In the genomic region with DNA sequence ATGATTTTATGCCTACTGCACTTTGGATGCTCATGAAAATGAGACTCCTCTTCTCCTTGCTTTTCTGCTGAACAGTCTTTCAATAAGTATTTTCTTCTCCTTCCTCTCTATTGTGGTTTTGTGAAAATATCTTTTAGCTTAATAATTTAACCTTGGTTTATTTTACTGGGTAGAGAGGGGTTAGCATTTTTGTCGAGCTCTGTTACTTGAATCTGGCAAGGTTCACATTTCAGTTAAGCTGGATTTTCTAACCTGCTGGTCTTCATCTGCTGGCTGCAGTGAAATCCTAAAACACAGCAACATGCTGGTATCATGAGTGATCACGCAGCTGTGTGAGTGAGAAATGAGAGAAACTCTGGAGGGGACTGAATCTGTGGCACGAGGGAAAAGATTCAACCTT, we compare ENCODE assay signal across 17 cellular contexts.
A peak's percentile ranks its signal among the peaks of the same experiment; 100 is the strongest.
DNase-seq lines count a peak whose midpoint lies in the region; TF ChIP-seq lines count a peak whose summit lies in the region.
"Had no signal": no experiment of that assay in that cellular context is flagged by ENCODE, and none has a peak within 500 bp of the region (broad histone marks: within the 10 kb centered on the region; RNA-seq: fewer than 3 reads in every experiment).

No MANE protein-coding gene starts in this region.

- H3K36me3 Mint-ChIP-seq in progenitor cell of endocrine pancreas (ENCODE audit: insufficient read depth) (no peaks in the 10 kb centered on the region), type B pancreatic cell (no peaks in the 10 kb centered on the region)

- DNase-seq in EL (peak; percentile 18), PC-9 (no peak), fibroblast of lung (ENCODE audit: low read depth in 2 of 2) (peak; percentile 43 to 76), progenitor cell of endocrine pancreas (ENCODE audit: low spot score, unreplicated experiment) (no peak), KBM-7 (no peak), NCI-H2029 (lab: John Stamatoyannopoulos, UW) (no peak), DMS 273 treated with DMSO at 0.1 percent for 48 hours (lab: John Stamatoyannopoulos, UW) (no peak), type B pancreatic cell (ENCODE audit: extremely low spot score, unreplicated experiment) (no peak)
- DNase-seq: C1 segment of cervical spinal cord, GM23248, MM.1S, NCI-H1092 treated with DMSO at 0.1 percent for 48 hours, NCI-H1694, NCI-H345, NCI-H526, OCI-M1 had no signal

- H3K4me1 Mint-ChIP-seq in progenitor cell of endocrine pancreas (ENCODE audit: low read depth) (peaks cover 8% of the 10 kb centered on the region), type B pancreatic cell (ENCODE audit: unreplicated experiment) (peaks cover 5% of the 10 kb centered on the region)

- peak overlapping the region; percentile 8 for H3K27ac Mint-ChIP-seq in progenitor cell of endocrine pancreas
- no peak overlapping the region for H3K27ac Mint-ChIP-seq in type B pancreatic cell

- H2AFZ ChIP-seq in PC-9 = peak overlapping the region; percentile 18; the same call in 1 of the 2 replicates
- no peak overlapping the region for H2AFZ ChIP-seq in fibroblast of lung (ENCODE audit: low read length)
- H2AFZ ChIP-seq: GM23248 had no signal

- H3K4me3 ChIP-seq in PC-9 (no peak overlapping the region), fibroblast of lung (replicated peaks in 1 of 4; ENCODE audit: control extremely low read depth in 1 of 4, insufficient read depth in 1 of 4, low read depth in 3 of 4, low read length in 4 of 4) (no peak overlapping the region)
- H3K4me3 ChIP-seq: GM23248, SJSA1 had no signal

- CTCF ChIA-PET in PC-9 (lab: Charles Lee) = no interaction called here

- H3K27me3 ChIP-seq in PC-9 (ENCODE audit: insufficient read depth, low read depth) = no peaks in the 10 kb centered on the region
- H3K27me3 ChIP-seq in fibroblast of lung (ENCODE audit: control insufficient read depth, insufficient read depth, low read length) = no peaks in the 10 kb centered on the region
- H3K27me3 ChIP-seq: SJSA1 had no signal

- POLR2A ChIA-PET in PC-9 (lab: Charles Lee; ENCODE audit: unreplicated experiment) = no interaction called here

- H3K4me1 ChIP-seq in PC-9 (replicated peaks; ENCODE audit: insufficient read depth) (no peaks in the 10 kb centered on the region), fibroblast of lung (ENCODE audit: control insufficient read depth, extremely low read depth, insufficient read depth, low read length) (no peaks in the 10 kb centered on the region)
- H3K4me1 ChIP-seq: SJSA1 had no signal

- H3K4me2 ChIP-seq in PC-9 (no peak overlapping the region), fibroblast of lung (ENCODE audit: extremely low read depth, insufficient read depth, low read length) (no peak overlapping the region)

- no peaks in the 10 kb centered on the region for H3K36me3 ChIP-seq in PC-9 (ENCODE audit: low read depth)
- H3K36me3 ChIP-seq in fibroblast of lung (ENCODE audit: control insufficient read depth, insufficient read depth, low read length) = no peaks in the 10 kb centered on the region
- H3K36me3 ChIP-seq: SJSA1 had no signal

- intact Hi-C loops in PC-9 (cut with micrococcal nuclease; ENCODE audit: unreplicated experiment) = no loop called here

- H4K20me1 ChIP-seq in PC-9 (ENCODE audit: insufficient read depth) (no peaks in the 10 kb centered on the region), fibroblast of lung (ENCODE audit: control insufficient read depth, extremely low read depth, insufficient read depth, low read length) (no peaks in the 10 kb centered on the region)

- in situ Hi-C loops in KBM-7 (cut with MboI; ENCODE audit: low pct_unique_long_range_greater_than_20kb, low sequenced_read_pairs) = no loop called here

- no peaks in the 10 kb centered on the region for H3K9me3 Mint-ChIP-seq in progenitor cell of endocrine pancreas (ENCODE audit: low read depth)
- H3K9me3 Mint-ChIP-seq in type B pancreatic cell = no peaks in the 10 kb centered on the region

- H3K9ac ChIP-seq in fibroblast of lung (ENCODE audit: insufficient read depth, low read length) = no peak overlapping the region
- H3K9ac ChIP-seq: GM23248 had no signal

- H3K9me3 ChIP-seq in PC-9 (ENCODE audit: insufficient read depth, low read depth) (no peaks in the 10 kb centered on the region), fibroblast of lung (ENCODE audit: control insufficient read depth, insufficient read depth, low read depth, low read length) (no peaks in the 10 kb centered on the region)
- H3K9me3 ChIP-seq: SJSA1 had no signal

- H3K79me2 ChIP-seq in PC-9 (ENCODE audit: low read depth) = no peaks in the 10 kb centered on the region
- H3K79me2 ChIP-seq in fibroblast of lung (ENCODE audit: control insufficient read depth, insufficient read depth, low read length) = no peaks in the 10 kb centered on the region

- H3K9me2 ChIP-seq in PC-9 (ENCODE audit: insufficient read depth) = no peaks in the 10 kb centered on the region

- H3K27me3 Mint-ChIP-seq in progenitor cell of endocrine pancreas = no peaks in the 10 kb centered on the region
- no peaks in the 10 kb centered on the region for H3K27me3 Mint-ChIP-seq in type B pancreatic cell

- H3K27ac ChIP-seq in PC-9 (no peak overlapping the region), fibroblast of lung (ENCODE audit: insufficient read depth, low read length) (no peak overlapping the region)
- H3K27ac ChIP-seq: GM23248, SJSA1 had no signal

- H3K4me3 Mint-ChIP-seq in progenitor cell of endocrine pancreas (ENCODE audit: low read depth) (no peak overlapping the region), type B pancreatic cell (no peak overlapping the region)

- no peaks in the 10 kb centered on the region for H3F3A ChIP-seq in PC-9 (ENCODE audit: insufficient read depth, low read depth)

- BruUV-seq in PC-9 (replicated peaks; lab: Mats Ljungman, UMichigan) = no TSS peak

- no peak for TF ChIP-seq CTCF in PC-9 (conservative IDR thresholded peaks at IDR 0.05)
- no peak for TF ChIP-seq CTCF in fibroblast of lung (conservative IDR thresholded peaks at IDR 0.05 in 1 of 2, IDR thresholded peaks at IDR 0.05 in 1 of 2; ENCODE audit: low read depth in 1 of 2, low read length in 2 of 2)
- TF ChIP-seq CTCF in progenitor cell of endocrine pancreas (IDR thresholded peaks at IDR 0.05; ENCODE audit: unreplicated experiment) = no peak
- TF ChIP-seq CTCF in type B pancreatic cell (conservative IDR thresholded peaks at IDR 0.05) = no peak

Comparison
In these comparisons a context has a peak if more than half of its experiments do, and no peak if none do; other contexts are left out.
1. DNase-seq: peak in EL (single experiment) and fibroblast of lung (2 of 2); none in PC-9 (0 of 2), progenitor cell of endocrine pancreas (single experiment), KBM-7 (single experiment), NCI-H2029 (single experiment), DMS 273 treated with DMSO at 0.1 percent for 48 hours (single experiment) and type B pancreatic cell (single experiment).